ENCODE assay signal across 9 cellular contexts in genomic region chr15:75712668-75713337, GRCh38. TPM values are rescaled to one million over a fixed set of nuclear protein-coding genes. Genes with fewer than 3 reads are reported as not detected.
DNase-seq lines count a peak whose midpoint lies in the region; ATAC-seq and TF ChIP-seq lines count a peak whose summit lies in the region.
"Had no signal": no experiment of that assay in that cellular context is flagged by ENCODE, and none has a peak within 500 bp of the region (broad histone marks: within the 10 kb centered on the region; RNA-seq: fewer than 3 reads in every experiment).

A gene with protein sequence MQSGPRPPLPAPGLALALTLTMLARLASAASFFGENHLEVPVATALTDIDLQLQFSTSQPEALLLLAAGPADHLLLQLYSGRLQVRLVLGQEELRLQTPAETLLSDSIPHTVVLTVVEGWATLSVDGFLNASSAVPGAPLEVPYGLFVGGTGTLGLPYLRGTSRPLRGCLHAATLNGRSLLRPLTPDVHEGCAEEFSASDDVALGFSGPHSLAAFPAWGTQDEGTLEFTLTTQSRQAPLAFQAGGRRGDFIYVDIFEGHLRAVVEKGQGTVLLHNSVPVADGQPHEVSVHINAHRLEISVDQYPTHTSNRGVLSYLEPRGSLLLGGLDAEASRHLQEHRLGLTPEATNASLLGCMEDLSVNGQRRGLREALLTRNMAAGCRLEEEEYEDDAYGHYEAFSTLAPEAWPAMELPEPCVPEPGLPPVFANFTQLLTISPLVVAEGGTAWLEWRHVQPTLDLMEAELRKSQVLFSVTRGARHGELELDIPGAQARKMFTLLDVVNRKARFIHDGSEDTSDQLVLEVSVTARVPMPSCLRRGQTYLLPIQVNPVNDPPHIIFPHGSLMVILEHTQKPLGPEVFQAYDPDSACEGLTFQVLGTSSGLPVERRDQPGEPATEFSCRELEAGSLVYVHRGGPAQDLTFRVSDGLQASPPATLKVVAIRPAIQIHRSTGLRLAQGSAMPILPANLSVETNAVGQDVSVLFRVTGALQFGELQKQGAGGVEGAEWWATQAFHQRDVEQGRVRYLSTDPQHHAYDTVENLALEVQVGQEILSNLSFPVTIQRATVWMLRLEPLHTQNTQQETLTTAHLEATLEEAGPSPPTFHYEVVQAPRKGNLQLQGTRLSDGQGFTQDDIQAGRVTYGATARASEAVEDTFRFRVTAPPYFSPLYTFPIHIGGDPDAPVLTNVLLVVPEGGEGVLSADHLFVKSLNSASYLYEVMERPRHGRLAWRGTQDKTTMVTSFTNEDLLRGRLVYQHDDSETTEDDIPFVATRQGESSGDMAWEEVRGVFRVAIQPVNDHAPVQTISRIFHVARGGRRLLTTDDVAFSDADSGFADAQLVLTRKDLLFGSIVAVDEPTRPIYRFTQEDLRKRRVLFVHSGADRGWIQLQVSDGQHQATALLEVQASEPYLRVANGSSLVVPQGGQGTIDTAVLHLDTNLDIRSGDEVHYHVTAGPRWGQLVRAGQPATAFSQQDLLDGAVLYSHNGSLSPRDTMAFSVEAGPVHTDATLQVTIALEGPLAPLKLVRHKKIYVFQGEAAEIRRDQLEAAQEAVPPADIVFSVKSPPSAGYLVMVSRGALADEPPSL (N-terminal part only) (minus strand): TSS chr15:75712848. CDS start chr15:75712755, 93 bp downstream.

- H3K4me1 Mint-ChIP-seq in Caco-2 (ENCODE audit: low read depth, unreplicated experiment) = no peaks in the 10 kb centered on the region
- no peaks in the 10 kb centered on the region for H3K4me1 Mint-ChIP-seq in naive thymus-derived CD8-positive, alpha-beta T cell

- no peak within 1 kb of the TSS for H3K27ac Mint-ChIP-seq in Caco-2 (ENCODE audit: unreplicated experiment)
- H3K27ac Mint-ChIP-seq in naive thymus-derived CD8-positive, alpha-beta T cell = no peak within 1 kb of the TSS

- H3K79me2 ChIP-seq in Karpas-422 (ENCODE audit: low read length) = no peaks in the 10 kb centered on the region

- H3K4me1 ChIP-seq in Caco-2 (0 out of 2 replicates have a peak, but pooled peaks cover 9% of the 10 kb centered on the region), foreskin keratinocyte (peaks cover 3% of the 10 kb centered on the region), ovary (ENCODE audit: insufficient read depth) (peaks cover 11% of the 10 kb centered on the region), Karpas-422 (ENCODE audit: low read length) (no peaks in the 10 kb centered on the region)
- H3K4me1 ChIP-seq: SJSA1 had no signal

- CTCF ChIA-PET in Caco-2 (lab: Charles Lee) = interaction anchor here (1.5 kb wide), 1 partner anchor 20 kb away, joined by 3 read pairs; no protein-coding TSS in a partner anchor

- TF ChIP-seq POLR2A in ovary (IDR thresholded peaks at IDR 0.05) = peak; percentile 39

- H3K27me3 Mint-ChIP-seq in Caco-2 (ENCODE audit: insufficient read depth, unreplicated experiment) = no peaks in the 10 kb centered on the region
- peaks cover 7 to 20% (median 13%) of the 10 kb centered on the region in 5 donors for H3K27me3 Mint-ChIP-seq in naive thymus-derived CD8-positive, alpha-beta T cell

- H3K4me2 ChIP-seq in Karpas-422 (ENCODE audit: low read depth, low read length, poor library complexity, severe bottlenecking) = no peak within 1 kb of the TSS

- no peaks in the 10 kb centered on the region for H3K9me2 ChIP-seq in Karpas-422 (replicated peaks; ENCODE audit: insufficient read depth, low read length)

- no peaks in the 10 kb centered on the region for H3K36me3 Mint-ChIP-seq in Caco-2 (ENCODE audit: insufficient read depth, unreplicated experiment)
- H3K36me3 Mint-ChIP-seq in naive thymus-derived CD8-positive, alpha-beta T cell = no peaks in the 10 kb centered on the region

- DNase-seq in Caco-2 (peak in 1 of 2 experiments; percentile 51), foreskin keratinocyte (no peak), ovary (peak; percentile 64 to 83 (median 72)), Karpas-422 (no peak)
- DNase-seq in naive thymus-derived CD8-positive, alpha-beta T cell = no peak

- no peak within 1 kb of the TSS for H3K9ac ChIP-seq in Karpas-422 (ENCODE audit: low read length)

- H3K9me3 ChIP-seq in Caco-2 (no peaks in the 10 kb centered on the region), ovary (no peaks in the 10 kb centered on the region), Karpas-422 (ENCODE audit: low read length) (no peaks in the 10 kb centered on the region)
- H3K9me3 ChIP-seq: SJSA1 had no signal

- H3K27ac ChIP-seq in foreskin keratinocyte = peak within 1 kb of the TSS; percentile 62
- peak within 1 kb of the TSS; percentile 30 to 39 for H3K27ac ChIP-seq in ovary
- H3K27ac ChIP-seq in Karpas-422 (ENCODE audit: low read length) = no peak within 1 kb of the TSS
- H3K27ac ChIP-seq: SJSA1 had no signal

- H3K4me3 ChIP-seq in Caco-2 (ENCODE audit: low read depth, low read length) (peak within 1 kb of the TSS; percentile 29), ovary (peak within 1 kb of the TSS; percentile 51), Karpas-422 (ENCODE audit: low read length) (no peak within 1 kb of the TSS)
- H3K4me3 ChIP-seq: SJSA1 had no signal

- POLR2A ChIA-PET in Caco-2 (lab: Charles Lee) = no interaction called here
- POLR2A ChIA-PET in naive thymus-derived CD8-positive, alpha-beta T cell (lab: Charles Lee) = no interaction called here

- no peaks in the 10 kb centered on the region for H3K9me3 Mint-ChIP-seq in Caco-2 (ENCODE audit: unreplicated experiment)
- no peaks in the 10 kb centered on the region for H3K9me3 Mint-ChIP-seq in naive thymus-derived CD8-positive, alpha-beta T cell

- intact Hi-C loops in Caco-2 (cut with micrococcal nuclease; ENCODE audit: unreplicated experiment) = no loop called here
- intact Hi-C loops in ovary (cut with DNase I) = no loop called here

- H3K27me3 ChIP-seq in Caco-2 (replicated peaks; ENCODE audit: control insufficient read depth, insufficient read depth, low read length) (no peaks in the 10 kb centered on the region), foreskin keratinocyte (peaks cover 4% of the 10 kb centered on the region), ovary (no peaks in the 10 kb centered on the region), Karpas-422 (ENCODE audit: low read length) (no peaks in the 10 kb centered on the region)
- H3K27me3 ChIP-seq: SJSA1 had no signal

- no peak for TF ChIP-seq CTCF in Caco-2 (IDR thresholded peaks at IDR 0.05; ENCODE audit: insufficient read depth in 1 of 2, low read depth in 1 of 2, low read length in 1 of 2, severe bottlenecking in 1 of 2, unreplicated experiment in 1 of 2)
- TF ChIP-seq CTCF in foreskin keratinocyte (conservative IDR thresholded peaks at IDR 0.05) = no peak
- TF ChIP-seq CTCF in ovary (IDR thresholded peaks at IDR 0.05) = no peak

- 4 to 11% (median 7%) methylated on average over 21 to 36 of the region's 36 CpGs for WGBS in ovary, 3 donors

- no peaks in the 10 kb centered on the region for H4K20me1 ChIP-seq in Karpas-422 (ENCODE audit: insufficient read depth, low read depth, low read length)

- peak within 1 kb of the TSS; percentile 33 for H3K4me3 Mint-ChIP-seq in Caco-2 (ENCODE audit: unreplicated experiment)
- H3K4me3 Mint-ChIP-seq in naive thymus-derived CD8-positive, alpha-beta T cell = peak within 1 kb of the TSS in 1 of 10 donors; percentile 6

- ATAC-seq in foreskin keratinocyte (peak; percentile 51), GM21723 (IDR thresholded peaks at IDR 0.05; ENCODE audit: unreplicated experiment) (no peak), HG03025 (IDR thresholded peaks at IDR 0.05; ENCODE audit: low FRiP score, unreplicated experiment) (no peak)
- ATAC-seq in naive thymus-derived CD8-positive, alpha-beta T cell = no peak

- H2AFZ ChIP-seq in Karpas-422 (ENCODE audit: low read length) = no peak within 1 kb of the TSS

- BruUV-seq in Caco-2 (replicated peaks; lab: Mats Ljungman, UMichigan) = no TSS peak

- no peak for TF ChIP-seq EP300 in ovary (IDR thresholded peaks at IDR 0.05)

- H3K36me3 ChIP-seq in Caco-2 (ENCODE audit: control insufficient read depth, insufficient read depth, low read length) (no peaks in the 10 kb centered on the region), ovary (no peaks in the 10 kb centered on the region), Karpas-422 (ENCODE audit: insufficient read depth, low read length) (no peaks in the 10 kb centered on the region)
- H3K36me3 ChIP-seq: SJSA1 had no signal

TF ChIP-seq in PFSK-1, 5 proteins besides CTCF, POLR2A, EP300 and RAD21 (continues in another document):
- TF ChIP-seq TAF1 (IDR thresholded peaks at IDR 0.05; ENCODE audit: borderline replicate concordance, insufficient read depth, low read length) = peak; percentile 61; the same call in 1 of the 2 replicates
- peak; percentile 56 for TF ChIP-seq FOXP2 (optimal IDR thresholded peaks at IDR 0.05; ENCODE audit: borderline replicate concordance, extremely low read depth, extremely low read length, insufficient read depth)
- no peak for TF ChIP-seq SIN3A (IDR thresholded peaks at IDR 0.05; ENCODE audit: borderline replicate concordance, insufficient read depth, low read length)
- TF ChIP-seq POLR2AphosphoS5 (IDR thresholded peaks at IDR 0.05; ENCODE audit: low read depth, low read length) = peak; percentile 72

RNA-seq across cellular contexts. Expression of the gene that starts here (rescaled TPM):
- total RNA-seq in Caco-2 (2022) (0.12 and 0.20 TPM in 2 replicates), foreskin keratinocyte (6.0 and 13.3 TPM in 2 replicates), ovary (10 to 100 TPM in 2 of 7 donors, 1 to 10 TPM in 5; 4.2 to 30.0 (median 5.2) TPM)
- 95.1 TPM for polyA plus RNA-seq in PFSK-1 (2012; ENCODE audit: insufficient read length, low read depth)
- polyA plus RNA-seq in foreskin keratinocyte (2.7 and 5.1 TPM in 2 replicates), ovary (1 to 10 TPM; 3.3 to 7.8 TPM)
- not detected for total RNA-seq in naive thymus-derived CD8-positive, alpha-beta T cell
- not detected for polyA plus RNA-seq in naive thymus-derived CD8-positive, alpha-beta T cell
- total RNA-seq in Karpas-422 (2014; rRNA removed; shearing (Covaris generic); ENCODE audit: low replicate concordance) = 0.11 TPM in 1 of 2 replicates, not detected in the other

Comparison
In these comparisons a context has a peak if more than half of its experiments do, and no peak if none do; other contexts are left out.
1. DNase-seq: peak in ovary (5 of 5); none in foreskin keratinocyte (0 of 2), naive thymus-derived CD8-positive, alpha-beta T cell (0 of 10) and Karpas-422 (single experiment).